In genomic region chr19:18990128-18990708, GRCh38 we compare ENCODE assay signal across 18 cellular contexts. TPM values are rescaled to one million over a fixed set of nuclear protein-coding genes. Genes with fewer than 3 reads are reported as not detected.
A peak's percentile ranks its signal among the peaks of the same experiment; 100 is the strongest.
DNase-seq lines count a peak whose midpoint lies in the region; ATAC-seq, FAIRE-seq and TF ChIP-seq lines count a peak whose summit lies in the region.
"Had no signal": no experiment of that assay in that cellular context is flagged by ENCODE, and none has a peak within 500 bp of the region (broad histone marks: within the 10 kb centered on the region; RNA-seq: fewer than 3 reads in every experiment).

No MANE protein-coding gene starts in this region.

- DNase-seq in activated CD4-positive, alpha-beta T cell treated with anti-CD3 and anti-CD28 coated beads for 36 hours: no peak
- no peak for DNase-seq in activated CD4-positive, alpha-beta T cell treated with anti-CD3 and anti-CD28 coated beads, Interleukin-2, amount 50 U/mL, for 1 hour
- DNase-seq in H7 (peak; percentile 62), GM12878 (ENCODE audit: low read depth, low spot score) (no peak), mucosa of gallbladder (ENCODE audit: low spot score) (no peak)
- DNase-seq in stimulated activated naive B cell treated with anti-CD40 and anti-IgM and Interleukin-4, amounts not matched to agents 10 μg/mL and 1 μg/mL and 100 μg/mL, for 72 hours: no peak
- DNase-seq in stimulated activated CD4-positive, alpha-beta T cell treated with anti-CD3 and anti-CD28 coated beads, Interleukin-2, amount 100 ng/mL, for 24 hours: no peak
- DNase-seq: GDM1, H9, Kasumi-1, MM.1S, NCI-H1092 treated with DMSO at 0.1 percent for 48 hours, NCI-H1694 treated with DMSO at 0.1 percent for 48 hours, NCI-H226, NCI-H524 treated with DMSO at 0.1 percent for 48 hours, RPMI8226 had no signal

- WGBS in GM12878 (ENCODE audit: insufficient coverage, insufficient replicate concordance, low lambda C conversion rate, missing lambda C conversion rate): 91% methylated on average over 5 of the region's 5 CpGs

- no peaks in the 10 kb centered on the region for H3K9me3 ChIP-seq in GM12878 (replicated peaks; ENCODE audit: control insufficient read depth, insufficient read depth, low read length)
- H3K9me3 ChIP-seq: SJSA1 had no signal

- ATAC-seq in activated CD4-positive, alpha-beta T cell treated with anti-CD3 and anti-CD28 coated beads for 36 hours: peak; percentile 36
- ATAC-seq in GM12878 (peak; percentile 41), GM18517 (IDR thresholded peaks at IDR 0.05; ENCODE audit: unreplicated experiment) (no peak)
- peak; percentile 21 to 23 for ATAC-seq in stimulated activated naive B cell treated with anti-CD40 and anti-IgM and Interleukin-4, amounts not matched to agents 10 μg/mL and 1 μg/mL and 100 μg/mL, for 72 hours (replicated peaks)

- BruUV-seq in GM12878 (replicated peaks; lab: Mats Ljungman, UMichigan): no TSS peak

- no peak for TF ChIP-seq CTCF in GM12878 (IDR thresholded peaks at IDR 0.05 in 2 of 3, conservative IDR thresholded peaks at IDR 0.05 in 1 of 3; ENCODE audit: control insufficient read depth in 2 of 3, extremely low read depth in 1 of 3, insufficient read depth in 1 of 3, low read depth in 3 of 3, low read length in 3 of 3)

- no peak; the same call in 1 of the 2 replicates for TF ChIP-seq POLR2A in GM12878 (IDR thresholded peaks at IDR 0.05; ENCODE audit: low read depth, low read length)

- H3K27me3 Mint-ChIP-seq in activated CD4-positive, alpha-beta T cell treated with anti-CD3 and anti-CD28 coated beads for 36 hours: peaks cover 2% of the 10 kb centered on the region
- H3K27me3 Mint-ChIP-seq in stimulated activated naive B cell treated with anti-CD40 and anti-IgM and Interleukin-4, amounts not matched to agents 10 μg/mL and 1 μg/mL and 100 μg/mL, for 72 hours: peaks cover 0 to 5% of the 10 kb centered on the region in 2 donors

- CTCF ChIA-PET in activated CD4-positive, alpha-beta T cell treated with anti-CD3 and anti-CD28 coated beads for 36 hours (lab: Charles Lee): no interaction called here
- CTCF ChIA-PET in GM12878 (lab: Yijun Ruan, JAX): no interaction called here

- no peaks in the 10 kb centered on the region for H3K4me1 Mint-ChIP-seq in activated CD4-positive, alpha-beta T cell treated with anti-CD3 and anti-CD28 coated beads for 36 hours
- H3K4me1 Mint-ChIP-seq in stimulated activated naive B cell treated with anti-CD40 and anti-IgM and Interleukin-4, amounts not matched to agents 10 μg/mL and 1 μg/mL and 100 μg/mL, for 72 hours: peaks cover 0 to 4% of the 10 kb centered on the region in 2 donors

- no peak overlapping the region for H3K4me2 ChIP-seq in GM12878 (ENCODE audit: control insufficient read depth, insufficient read depth)

- no peak overlapping the region for H3K4me3 Mint-ChIP-seq in activated CD4-positive, alpha-beta T cell treated with anti-CD3 and anti-CD28 coated beads for 36 hours
- H3K4me3 Mint-ChIP-seq in stimulated activated naive B cell treated with anti-CD40 and anti-IgM and Interleukin-4, amounts not matched to agents 10 μg/mL and 1 μg/mL and 100 μg/mL, for 72 hours: no peak overlapping the region
- H3K4me3 Mint-ChIP-seq: H9 had no signal

- POLR2A ChIA-PET in activated CD4-positive, alpha-beta T cell treated with anti-CD3 and anti-CD28 coated beads for 36 hours (lab: Charles Lee): no interaction called here
- POLR2A ChIA-PET in GM12878 (lab: Charles Lee): no interaction called here

- H2AFZ ChIP-seq in GM12878 (ENCODE audit: control insufficient read depth, low read depth, low read length): no peak overlapping the region

- RAD21 ChIA-PET in GM12878 (lab: Charles Lee; ENCODE audit: unreplicated experiment): no interaction called here

- TF ChIP-seq EP300 in GM12878 (IDR thresholded peaks at IDR 0.05; ENCODE audit: borderline replicate concordance in 1 of 2, control insufficient read depth in 1 of 2, low read depth in 2 of 2, low read length in 2 of 2): no peak

- in situ Hi-C loops in GM12878 (cut with MboI): no loop called here

- H3K27ac ChIP-seq in GM12878 (ENCODE audit: control insufficient read depth, insufficient read depth): no peak overlapping the region
- H3K27ac ChIP-seq: SJSA1 had no signal

- H3K4me3 ChIP-seq in H7 (ENCODE audit: insufficient read depth, low read depth, low read length): no peak overlapping the region
- H3K4me3 ChIP-seq in GM12878: no peak overlapping the region
- H3K4me3 ChIP-seq: SJSA1 had no signal

- H3K36me3 ChIP-seq in H7 (replicated peaks; ENCODE audit: control insufficient read depth, insufficient read depth, low read length) (peaks cover 23% of the 10 kb centered on the region), GM12878 (ENCODE audit: control insufficient read depth in 2 of 2, insufficient read depth in 2 of 2, low read length in 1 of 2) (peaks cover 17 to 18% of the 10 kb centered on the region in 2 experiments)

- H4K20me1 ChIP-seq in GM12878 (ENCODE audit: control insufficient read depth, insufficient read depth): no peaks in the 10 kb centered on the region

- TF ChIP-seq RAD21 in GM12878 (IDR thresholded peaks at IDR 0.05; ENCODE audit: insufficient read depth, low read depth, low read length): no peak

- SMC1A ChIA-PET in GM12878 (lab: Charles Lee; ENCODE audit: uncharacterized antibody, unreplicated experiment): no interaction called here

- H3K36me3 Mint-ChIP-seq in activated CD4-positive, alpha-beta T cell treated with anti-CD3 and anti-CD28 coated beads for 36 hours (ENCODE audit: low read depth): peaks cover 20% of the 10 kb centered on the region
- peaks cover 34 to 36% of the 10 kb centered on the region in 2 donors for H3K36me3 Mint-ChIP-seq in stimulated activated naive B cell treated with anti-CD40 and anti-IgM and Interleukin-4, amounts not matched to agents 10 μg/mL and 1 μg/mL and 100 μg/mL, for 72 hours

- H3K79me2 ChIP-seq in GM12878 (ENCODE audit: control insufficient read depth, insufficient read depth, low read length): no peaks in the 10 kb centered on the region

- H3K27me3 ChIP-seq in H7 (ENCODE audit: control insufficient read depth, insufficient read depth, low read length): no peaks in the 10 kb centered on the region
- H3K27me3 ChIP-seq in GM12878 (replicated peaks in 1 of 2; ENCODE audit: control insufficient read depth in 2 of 2, insufficient read depth in 2 of 2, low read length in 1 of 2): peaks cover 0 to 4% of the 10 kb centered on the region in 2 experiments; a peak in 2 of 4 replicates
- H3K27me3 ChIP-seq: SJSA1 had no signal

- FAIRE-seq in GM12878 (lab: Jason Lieb, UNC): no peak

- H3K9ac ChIP-seq in GM12878 (ENCODE audit: control insufficient read depth, insufficient read depth, low read length): no peak overlapping the region

- intact Hi-C loops in activated CD4-positive, alpha-beta T cell treated with anti-CD3 and anti-CD28 coated beads for 36 hours (cut with DNase I, micrococcal nuclease): no loop called here
- intact Hi-C loops in GM12878 (cut with micrococcal nuclease; ENCODE audit: unreplicated experiment): no loop called here

- no peaks in the 10 kb centered on the region for H3K4me1 ChIP-seq in GM12878 (ENCODE audit: control insufficient read depth, insufficient read depth, low read length)
- H3K4me1 ChIP-seq: SJSA1 had no signal

- no peak overlapping the region for H3K27ac Mint-ChIP-seq in activated CD4-positive, alpha-beta T cell treated with anti-CD3 and anti-CD28 coated beads for 36 hours
- H3K27ac Mint-ChIP-seq in stimulated activated naive B cell treated with anti-CD40 and anti-IgM and Interleukin-4, amounts not matched to agents 10 μg/mL and 1 μg/mL and 100 μg/mL, for 72 hours: no peak overlapping the region

- H3K9me3 Mint-ChIP-seq in activated CD4-positive, alpha-beta T cell treated with anti-CD3 and anti-CD28 coated beads for 36 hours (ENCODE audit: low read depth): no peaks in the 10 kb centered on the region
- H3K9me3 Mint-ChIP-seq in stimulated activated naive B cell treated with anti-CD40 and anti-IgM and Interleukin-4, amounts not matched to agents 10 μg/mL and 1 μg/mL and 100 μg/mL, for 72 hours: no peaks in the 10 kb centered on the region
- H3K9me3 Mint-ChIP-seq: H9 had no signal

RNA-seq across cellular contexts. Expression of gene SUGP2, which starts 43.1 kb away (rescaled TPM):
- 100 to 1,000 TPM in 1 of 2 experiments, 10 to 100 TPM in 1; 89.8 to 104 TPM for total RNA-seq in activated CD4-positive, alpha-beta T cell treated with anti-CD3 and anti-CD28 coated beads for 36 hours
- 54.5 and 79.0 TPM in 2 replicates for total RNA-seq in H7 (2014; rRNA removed; shearing (Covaris generic))
- total RNA-seq in GM12878 (2013; cell fraction: nucleolus; rRNA removed): 284 and 324 TPM in 2 replicates
- 56.5 and 56.7 TPM in 2 replicates for total RNA-seq in GM12878 (2014; rRNA removed)
- 55.3 and 56.4 TPM in 2 replicates for total RNA-seq in GM12878 (2014; rRNA removed; fragmentation: Illumina TruSeq; extraction: Trizol)
- 93.9 and 102 TPM in 2 replicates for total RNA-seq in GM12878 (2021)
- 68.8 TPM for polyA plus RNA-seq in GM12878 (2011; ENCODE audit: low read depth)
- 113 and 120 TPM in 2 replicates for polyA plus RNA-seq in GM12878 (2011; rRNA removed)
- 97.9 and 128 TPM in 2 replicates for polyA plus RNA-seq in GM12878 (2011; cell fraction: cytosol; rRNA removed)
- 312 and 337 TPM in 2 replicates for polyA plus RNA-seq in GM12878 (2011; cell fraction: nucleus; rRNA removed)
- 85.6 and 107 TPM in 2 replicates for polyA plus RNA-seq in GM12878 (2012)
- 79.0 and 82.1 TPM in 2 replicates for polyA plus RNA-seq in GM12878 (2014; fragmentation: Illumina TruSeq; extraction: Trizol)
- 10 to 100 TPM; 15.0 to 38.6 TPM for polyA plus RNA-seq in GM12878 (2014; fragmentation: Nextera tagmentation; extraction: Ambion mirVana)
- polyA plus RNA-seq in GM12878 (2014; rRNA removed): 120 and 126 TPM in 2 replicates
- polyA plus RNA-seq in GM12878 (2016; fragmentation: Nextera tagmentation; extraction: Ambion mirVana): 10 to 100 TPM; 56.7 to 57.6 TPM
- polyA minus RNA-seq in GM12878 (2011; rRNA and poly(A)+ RNA removed): 33.2 and 44.7 TPM in 2 replicates
- polyA minus RNA-seq in GM12878 (2011; cell fraction: cytosol; rRNA and poly(A)+ RNA removed): 16.0 and 22.8 TPM in 2 replicates
- 50.5 and 55.7 TPM in 2 replicates for polyA minus RNA-seq in GM12878 (2011; cell fraction: nucleus; rRNA and poly(A)+ RNA removed)
- 69.8 TPM for total RNA-seq in mucosa of gallbladder

RNA-seq across cellular contexts. Expression of gene ARMC6, which starts 43.2 kb away (rescaled TPM):
- 10 to 100 TPM; 33.0 to 40.8 TPM for total RNA-seq in activated CD4-positive, alpha-beta T cell treated with anti-CD3 and anti-CD28 coated beads for 36 hours
- 69.4 and 100.0 TPM in 2 replicates for total RNA-seq in H7 (2014; rRNA removed; shearing (Covaris generic))
- total RNA-seq in GM12878 (2013; cell fraction: nucleolus; rRNA removed): 26.5 and 28.8 TPM in 2 replicates
- 54.6 and 64.4 TPM in 2 replicates for total RNA-seq in GM12878 (2014; rRNA removed)
- total RNA-seq in GM12878 (2014; rRNA removed; fragmentation: Illumina TruSeq; extraction: Trizol): 22.8 and 27.1 TPM in 2 replicates
- total RNA-seq in GM12878 (2021): 45.3 and 53.9 TPM in 2 replicates
- polyA plus RNA-seq in GM12878 (2011; ENCODE audit: low read depth): 6.5 TPM
- polyA plus RNA-seq in GM12878 (2011; rRNA removed): 20.0 and 26.5 TPM in 2 replicates
- 32.8 and 53.0 TPM in 2 replicates for polyA plus RNA-seq in GM12878 (2011; cell fraction: cytosol; rRNA removed)
- polyA plus RNA-seq in GM12878 (2011; cell fraction: nucleus; rRNA removed): 54.8 and 64.4 TPM in 2 replicates
- polyA plus RNA-seq in GM12878 (2012): 17.5 and 20.1 TPM in 2 replicates
- polyA plus RNA-seq in GM12878 (2014; fragmentation: Illumina TruSeq; extraction: Trizol): 15.8 and 32.4 TPM in 2 replicates
- polyA plus RNA-seq in GM12878 (2014; fragmentation: Nextera tagmentation; extraction: Ambion mirVana): 1 to 10 TPM; 1.1 to 2.6 TPM
- polyA plus RNA-seq in GM12878 (2014; rRNA removed): 50.8 and 53.5 TPM in 2 replicates
- 10 to 100 TPM; 54.3 to 59.1 TPM for polyA plus RNA-seq in GM12878 (2016; fragmentation: Nextera tagmentation; extraction: Ambion mirVana)
- 34.6 and 49.9 TPM in 2 replicates for polyA minus RNA-seq in GM12878 (2011; rRNA and poly(A)+ RNA removed)
- 21.7 and 25.0 TPM in 2 replicates for polyA minus RNA-seq in GM12878 (2011; cell fraction: cytosol; rRNA and poly(A)+ RNA removed)
- polyA minus RNA-seq in GM12878 (2011; cell fraction: nucleus; rRNA and poly(A)+ RNA removed): 10.0 and 16.0 TPM in 2 replicates
- 19.5 TPM for total RNA-seq in mucosa of gallbladder

RNA-seq across cellular contexts. Expression of gene HOMER3, which starts 49.2 kb away (rescaled TPM):
- total RNA-seq in activated CD4-positive, alpha-beta T cell treated with anti-CD3 and anti-CD28 coated beads for 36 hours: under 1 TPM; 0.46 to 0.62 TPM
- 25.1 and 35.7 TPM in 2 replicates for total RNA-seq in H7 (2014; rRNA removed; shearing (Covaris generic))
- total RNA-seq in GM12878 (2013; cell fraction: nucleolus; rRNA removed): 6.0 and 8.7 TPM in 2 replicates
- total RNA-seq in GM12878 (2014; rRNA removed): 0.05 and 0.85 TPM in 2 replicates
- 0.18 TPM in 1 of 2 replicates, not detected in the other for total RNA-seq in GM12878 (2014; rRNA removed; fragmentation: Illumina TruSeq; extraction: Trizol)
- total RNA-seq in GM12878 (2021): 0.19 and 0.64 TPM in 2 replicates
- not detected for polyA plus RNA-seq in GM12878 (2011; ENCODE audit: low read depth)
- 6.3 and 10.6 TPM in 2 replicates for polyA plus RNA-seq in GM12878 (2011; rRNA removed)
- polyA plus RNA-seq in GM12878 (2011; cell fraction: cytosol; rRNA removed): 9.0 and 12.3 TPM in 2 replicates
- polyA plus RNA-seq in GM12878 (2011; cell fraction: nucleus; rRNA removed): 21.3 and 22.0 TPM in 2 replicates
- polyA plus RNA-seq in GM12878 (2012): 0.74 and 0.84 TPM in 2 replicates
- 0.24 and 0.38 TPM in 2 replicates for polyA plus RNA-seq in GM12878 (2014; fragmentation: Illumina TruSeq; extraction: Trizol)
- polyA plus RNA-seq in GM12878 (2014; fragmentation: Nextera tagmentation; extraction: Ambion mirVana): not detected
- polyA plus RNA-seq in GM12878 (2014; rRNA removed): 0.70 and 0.73 TPM in 2 replicates
- polyA plus RNA-seq in GM12878 (2016; fragmentation: Nextera tagmentation; extraction: Ambion mirVana): under 1 TPM; 0.35 to 0.36 TPM
- polyA minus RNA-seq in GM12878 (2011; rRNA and poly(A)+ RNA removed): 4.8 and 7.7 TPM in 2 replicates
- polyA minus RNA-seq in GM12878 (2011; cell fraction: cytosol; rRNA and poly(A)+ RNA removed): 3.0 and 4.7 TPM in 2 replicates
- polyA minus RNA-seq in GM12878 (2011; cell fraction: nucleus; rRNA and poly(A)+ RNA removed): 5.7 and 6.6 TPM in 2 replicates
- total RNA-seq in mucosa of gallbladder: 24.5 TPM
